In genomic region chr1:181490276-181490675, GRCh38 we compare ENCODE assay signal across 9 cellular contexts. TPM values are rescaled to one million over a fixed set of nuclear protein-coding genes. Genes with fewer than 3 reads are reported as not detected.
"Had no signal": no experiment of that assay in that cellular context is flagged by ENCODE, and none has a peak within 500 bp of the region (broad histone marks: within the 10 kb centered on the region; RNA-seq: fewer than 3 reads in every experiment).

No MANE protein-coding gene starts in this region.

- DNase-seq: GM23248, GOT3, H7, HFFc6, KBM-7 had no signal

- H3K9ac ChIP-seq: GM23248 had no signal

- H3K36me3 ChIP-seq: HAP-1 had no signal

- H3K4me3 Mint-ChIP-seq: HFFc6, IgD-negative memory B cell had no signal

- H3K27ac ChIP-seq: GM23248 had no signal

- ATAC-seq: HCT116, HepG2 had no signal

- H2AFZ ChIP-seq: GM23248 had no signal

- H3K4me3 ChIP-seq: GM23248, HAP-1 had no signal

- H3K4me1 ChIP-seq: HAP-1 had no signal

- H3K9me3 Mint-ChIP-seq: HFFc6 had no signal

- H3K9me3 ChIP-seq: HAP-1 had no signal

- H3K27ac Mint-ChIP-seq: HFFc6, IgD-negative memory B cell had no signal

RNA-seq across cellular contexts. Expression of gene CACNA1E, which starts 7.0 kb away (rescaled TPM):
- total RNA-seq: GM23248, HepG2, HFFc6 had no signal
- polyA plus RNA-seq: GM23248, HepG2 had no signal
